In the genomic region with DNA sequence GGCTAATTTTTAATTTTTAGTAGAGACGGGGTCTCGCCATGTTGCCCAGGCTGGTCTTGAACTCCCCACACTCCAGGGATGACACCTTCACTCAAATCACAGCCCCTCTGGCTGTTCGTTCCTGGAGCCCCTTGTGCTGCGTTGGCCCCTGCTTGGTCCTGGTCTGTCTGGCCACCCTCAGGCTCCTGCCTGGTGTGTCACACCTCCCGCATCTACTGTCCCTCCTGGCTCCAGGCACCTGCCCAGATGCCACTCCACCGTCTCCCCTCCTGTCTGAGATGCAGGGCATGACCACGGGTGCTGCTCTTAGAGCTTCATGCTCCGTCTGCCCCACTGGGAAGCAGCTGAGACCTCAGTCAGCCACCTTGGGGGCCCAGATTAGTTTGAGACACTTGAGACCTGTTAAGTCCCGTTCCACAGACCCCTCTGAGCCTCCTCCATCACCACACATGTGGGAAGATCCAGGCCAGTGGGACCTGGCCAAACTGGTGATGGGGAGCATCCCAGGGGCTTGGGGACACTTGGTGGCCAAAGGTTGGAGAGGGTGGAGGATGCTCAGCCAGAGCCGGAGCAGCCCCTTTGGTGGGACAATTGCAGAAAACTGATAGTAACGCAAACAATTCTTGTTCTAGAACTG, we compare ENCODE assay signal across 23 cellular contexts. TPM values are rescaled to one million over a fixed set of nuclear protein-coding genes. Genes with fewer than 3 reads are reported as not detected.
"Had no signal": no experiment of that assay in that cellular context is flagged by ENCODE, and none has a peak within 500 bp of the region (broad histone marks: within the 10 kb centered on the region; RNA-seq: fewer than 3 reads in every experiment).

No MANE protein-coding gene starts in this region.

- H3K27me3 ChIP-seq: colonic mucosa had no signal

- H3K9me3 Mint-ChIP-seq: activated naive CD4-positive, alpha-beta T cell treated with anti-CD3 and anti-CD28 coated beads, Interleukin-2, amount 50 U/mL, for 24 hours; activated T-helper 1 cell treated with anti-CD3 and anti-CD28 coated beads, Interleukin-12 subunit alpha, Interleukin-12 subunit beta, Interleukin-2, Interleukin-4 antibody, amounts not matched to agents 30 ng/mL and 10 ng/mL and 1 ng/mL, durations not matched to agents 14 hours and 24 hours and 36 hours had no signal

- H3K4me3 Mint-ChIP-seq: activated CD8-positive, alpha-beta T cell treated with anti-CD3 and anti-CD28 coated beads, Interleukin-2, amount 10 ng/mL, durations not matched to agents 7 days and 5 days; activated naive CD4-positive, alpha-beta T cell treated with anti-CD3 and anti-CD28 coated beads, Interleukin-2, amount 50 U/mL, for 24 hours; activated T-helper 1 cell treated with anti-CD3 and anti-CD28 coated beads, Interleukin-12 subunit alpha, Interleukin-12 subunit beta, Interleukin-2, Interleukin-4 antibody, amounts not matched to agents 30 ng/mL and 10 ng/mL and 1 ng/mL, durations not matched to agents 14 hours and 24 hours and 36 hours; neural progenitor cell; type B pancreatic cell had no signal

- H3K36me3 ChIP-seq: adrenal gland, colonic mucosa, esophagus muscularis mucosa, neural progenitor cell had no signal

- H3K27ac Mint-ChIP-seq: activated CD8-positive, alpha-beta T cell treated with anti-CD3 and anti-CD28 coated beads, Interleukin-2, amount 10 ng/mL, durations not matched to agents 7 days and 5 days; activated naive CD4-positive, alpha-beta T cell treated with anti-CD3 and anti-CD28 coated beads, Interleukin-2, amount 50 U/mL, for 24 hours; activated T-helper 1 cell treated with anti-CD3 and anti-CD28 coated beads, Interleukin-12 subunit alpha, Interleukin-12 subunit beta, Interleukin-2, Interleukin-4 antibody, amounts not matched to agents 30 ng/mL and 10 ng/mL and 1 ng/mL, durations not matched to agents 14 hours and 24 hours and 36 hours; neural progenitor cell; type B pancreatic cell had no signal

- H3K4me1 ChIP-seq: adrenal gland, colonic mucosa, esophagus muscularis mucosa, neural progenitor cell, parathyroid adenoma had no signal

- H3K9me3 ChIP-seq: adrenal gland, colonic mucosa, esophagus muscularis mucosa had no signal

- H3K4me1 Mint-ChIP-seq: activated naive CD4-positive, alpha-beta T cell treated with anti-CD3 and anti-CD28 coated beads, Interleukin-2, amount 50 U/mL, for 24 hours had no signal

- H3K4me3 ChIP-seq: adrenal gland, colonic mucosa, esophagus muscularis mucosa, lung, neural progenitor cell had no signal

- H3K36me3 Mint-ChIP-seq: activated naive CD4-positive, alpha-beta T cell treated with anti-CD3 and anti-CD28 coated beads, Interleukin-2, amount 50 U/mL, for 24 hours; neural progenitor cell; type B pancreatic cell had no signal

- H3K27ac ChIP-seq: adrenal gland, colonic mucosa, esophagus muscularis mucosa, neural progenitor cell, parathyroid adenoma had no signal

- DNase-seq: activated CD4-positive, alpha-beta T cell treated with anti-CD3 and anti-CD28 coated beads for 4 hours; activated CD8-positive, alpha-beta T cell treated with anti-CD3 and anti-CD28 coated beads, Interleukin-2, amount 10 ng/mL, durations not matched to agents 7 days and 5 days; caudate nucleus; colonic mucosa; hippocampal formation; midbrain; SIG-M5; small intestine; stimulated activated CD4-positive, alpha-beta T cell treated with anti-CD3 and anti-CD28 coated beads, Interleukin-4, amount 100 ng/mL, for 4 hours; stimulated activated CD8-positive, alpha-beta memory T cell treated with anti-CD3 and anti-CD28 coated beads, Interleukin-4, amount 100 ng/mL, for 48 hours; stimulated activated naive CD8-positive, alpha-beta T cell treated with anti-CD3 and anti-CD28 coated beads, Interleukin-15, Interleukin-2, amounts not matched to agents 100 U/mL and 50 U/mL, for 24 hours; T-helper 2 cell had no signal

RNA-seq across cellular contexts. Expression of a gene that starts 21.9 kb away (rescaled TPM):
- total RNA-seq: activated CD8-positive, alpha-beta T cell treated with anti-CD3 and anti-CD28 coated beads, Interleukin-2, amount 10 ng/mL, durations not matched to agents 7 days and 5 days; activated T-helper 1 cell treated with anti-CD3 and anti-CD28 coated beads, Interleukin-12 subunit alpha, Interleukin-12 subunit beta, Interleukin-2, Interleukin-4 antibody, amounts not matched to agents 30 ng/mL and 10 ng/mL and 1 ng/mL, durations not matched to agents 14 hours and 24 hours and 36 hours; colonic mucosa; esophagus muscularis mucosa; lung; myocyte; renal cortical epithelial cell; temporal lobe had no signal

RNA-seq across cellular contexts. Expression of a gene that starts 35.0 kb away (rescaled TPM):
- total RNA-seq: activated CD8-positive, alpha-beta T cell treated with anti-CD3 and anti-CD28 coated beads, Interleukin-2, amount 10 ng/mL, durations not matched to agents 7 days and 5 days; activated T-helper 1 cell treated with anti-CD3 and anti-CD28 coated beads, Interleukin-12 subunit alpha, Interleukin-12 subunit beta, Interleukin-2, Interleukin-4 antibody, amounts not matched to agents 30 ng/mL and 10 ng/mL and 1 ng/mL, durations not matched to agents 14 hours and 24 hours and 36 hours; esophagus muscularis mucosa; myocyte had no signal

RNA-seq across cellular contexts. Expression of a gene that starts 45.1 kb away (rescaled TPM):
- total RNA-seq: colonic mucosa, esophagus muscularis mucosa, renal cortical epithelial cell had no signal
